In genomic region chr3:134794950-134795775, GRCh38 we compare ENCODE assay signal across 1 cellular context.
TF ChIP-seq lines count a peak whose summit lies in the region.

EPHB1 (plus strand) TSS chr3:134795260.

TF ChIP-seq in HEK293, 187 proteins besides CTCF, POLR2A, EP300 and RAD21 (continued from another document and continues in another):
- TF ChIP-seq, protein P1, sequence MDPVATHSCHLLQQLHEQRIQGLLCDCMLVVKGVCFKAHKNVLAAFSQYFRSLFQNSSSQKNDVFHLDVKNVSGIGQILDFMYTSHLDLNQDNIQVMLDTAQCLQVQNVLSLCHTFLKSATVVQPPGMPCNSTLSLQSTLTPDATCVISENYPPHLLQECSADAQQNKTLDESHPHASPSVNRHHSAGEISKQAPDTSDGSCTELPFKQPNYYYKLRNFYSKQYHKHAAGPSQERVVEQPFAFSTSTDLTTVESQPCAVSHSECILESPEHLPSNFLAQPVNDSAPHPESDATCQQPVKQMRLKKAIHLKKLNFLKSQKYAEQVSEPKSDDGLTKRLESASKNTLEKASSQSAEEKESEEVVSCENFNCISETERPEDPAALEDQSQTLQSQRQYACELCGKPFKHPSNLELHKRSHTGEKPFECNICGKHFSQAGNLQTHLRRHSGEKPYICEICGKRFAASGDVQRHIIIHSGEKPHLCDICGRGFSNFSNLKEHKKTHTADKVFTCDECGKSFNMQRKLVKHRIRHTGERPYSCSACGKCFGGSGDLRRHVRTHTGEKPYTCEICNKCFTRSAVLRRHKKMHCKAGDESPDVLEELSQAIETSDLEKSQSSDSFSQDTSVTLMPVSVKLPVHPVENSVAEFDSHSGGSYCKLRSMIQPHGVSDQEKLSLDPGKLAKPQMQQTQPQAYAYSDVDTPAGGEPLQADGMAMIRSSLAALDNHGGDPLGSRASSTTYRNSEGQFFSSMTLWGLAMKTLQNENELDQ (tag by site-specific recombination; IDR thresholded peaks at IDR 0.05; ENCODE audit: low read depth) = no peak
- TF ChIP-seq ZNF433 (tag by site-specific recombination; IDR thresholded peaks at IDR 0.05; ENCODE audit: low read depth) (no peak), ZSCAN16 (tag by site-specific recombination; IDR thresholded peaks at IDR 0.05) (peak; percentile 59; the same call in 1 of the 2 replicates), KLF16 (tag by site-specific recombination; IDR thresholded peaks at IDR 0.05) (peak; percentile 85), ZSCAN18 (tag by site-specific recombination; IDR thresholded peaks at IDR 0.05) (no peak), SP2 (tag by site-specific recombination; IDR thresholded peaks at IDR 0.05) (peak; percentile 66), ZNF521 (tag by site-specific recombination; IDR thresholded peaks at IDR 0.05) (no peak), ZNF585B (tag by site-specific recombination; IDR thresholded peaks at IDR 0.05) (no peak), PRDM1 (tag by site-specific recombination; IDR thresholded peaks at IDR 0.05) (peak; percentile 92), ZNF366 (tag by site-specific recombination; conservative IDR thresholded peaks at IDR 0.05) (peak; percentile 81), ZFP37 (tag by site-specific recombination; IDR thresholded peaks at IDR 0.05) (peak; percentile 83), ZNF596 (tag by site-specific recombination; IDR thresholded peaks at IDR 0.05) (peak; percentile 85), ZNF302 (tag by site-specific recombination; IDR thresholded peaks at IDR 0.05; ENCODE audit: low read depth) (no peak), HIC1 (tag by site-specific recombination; IDR thresholded peaks at IDR 0.05) (0 out of 2 replicates have a peak, but pooled peaks have one; percentile 14), ZNF707 (tag by site-specific recombination; IDR thresholded peaks at IDR 0.05) (no peak), KLF7 (tag by site-specific recombination; IDR thresholded peaks at IDR 0.05; ENCODE audit: borderline replicate concordance) (peak; percentile 62; the same call in 1 of the 2 replicates), GLI4 (tag by site-specific recombination; IDR thresholded peaks at IDR 0.05) (no peak), ZNF660 (tag by site-specific recombination; IDR thresholded peaks at IDR 0.05) (0 out of 2 replicates have a peak, but pooled peaks have one; percentile 12), ZNF138 (tag by site-specific recombination; IDR thresholded peaks at IDR 0.05; ENCODE audit: borderline replicate concordance) (no peak), ZNF701 (tag by site-specific recombination; IDR thresholded peaks at IDR 0.05) (no peak), ZNF518A (tag by site-specific recombination; conservative IDR thresholded peaks at IDR 0.05; ENCODE audit: low read depth) (no peak), ZNF558 (tag by site-specific recombination; IDR thresholded peaks at IDR 0.05) (no peak), ZNF670 (tag by site-specific recombination; IDR thresholded peaks at IDR 0.05; ENCODE audit: low read depth) (no peak), ZBTB44 (tag by site-specific recombination; IDR thresholded peaks at IDR 0.05) (0 out of 2 replicates have a peak, but pooled peaks have one; percentile 16), OVOL3 (tag by site-specific recombination; IDR thresholded peaks at IDR 0.05) (no peak; the same call in 1 of the 2 replicates), ZBTB8A (tag by site-specific recombination; IDR thresholded peaks at IDR 0.05) (peak; percentile 37), ZNF202 (tag by site-specific recombination; IDR thresholded peaks at IDR 0.05; ENCODE audit: borderline replicate concordance) (no peak), ZIC2 (tag by site-specific recombination; IDR thresholded peaks at IDR 0.05) (peak; percentile 98), ZFHX2 (tag by site-specific recombination; conservative IDR thresholded peaks at IDR 0.05) (peak; percentile 100), ZNF223 (tag by site-specific recombination; IDR thresholded peaks at IDR 0.05) (0 out of 2 replicates have a peak, but pooled peaks have one; percentile 15), ZNF292 (tag by site-specific recombination; IDR thresholded peaks at IDR 0.05; ENCODE audit: borderline replicate concordance, low read depth) (no peak), ATF2 (tag by site-specific recombination; IDR thresholded peaks at IDR 0.05; ENCODE audit: low read depth) (no peak), ZNF10 (tag by site-specific recombination; IDR thresholded peaks at IDR 0.05) (no peak), ZNF394 (tag by site-specific recombination; IDR thresholded peaks at IDR 0.05; ENCODE audit: borderline replicate concordance) (no peak), ZNF121 (tag by site-specific recombination; IDR thresholded peaks at IDR 0.05) (peak; percentile 26; the same call in 1 of the 2 replicates), ZEB2 (tag by site-specific recombination; IDR thresholded peaks at IDR 0.05) (peak; percentile 92), ZNF214 (tag by site-specific recombination; IDR thresholded peaks at IDR 0.05; ENCODE audit: borderline replicate concordance) (no peak), ZNF174 (tag by site-specific recombination; IDR thresholded peaks at IDR 0.05) (no peak), ZNF664 (tag by site-specific recombination; IDR thresholded peaks at IDR 0.05) (0 out of 2 replicates have a peak, but pooled peaks have one; percentile 21), ZBTB1 (tag by site-specific recombination; IDR thresholded peaks at IDR 0.05) (peak; percentile 91; the same call in 1 of the 2 replicates)
- TF ChIP-seq, protein P2, sequence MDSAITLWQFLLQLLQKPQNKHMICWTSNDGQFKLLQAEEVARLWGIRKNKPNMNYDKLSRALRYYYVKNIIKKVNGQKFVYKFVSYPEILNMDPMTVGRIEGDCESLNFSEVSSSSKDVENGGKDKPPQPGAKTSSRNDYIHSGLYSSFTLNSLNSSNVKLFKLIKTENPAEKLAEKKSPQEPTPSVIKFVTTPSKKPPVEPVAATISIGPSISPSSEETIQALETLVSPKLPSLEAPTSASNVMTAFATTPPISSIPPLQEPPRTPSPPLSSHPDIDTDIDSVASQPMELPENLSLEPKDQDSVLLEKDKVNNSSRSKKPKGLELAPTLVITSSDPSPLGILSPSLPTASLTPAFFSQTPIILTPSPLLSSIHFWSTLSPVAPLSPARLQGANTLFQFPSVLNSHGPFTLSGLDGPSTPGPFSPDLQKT (IDR thresholded peaks at IDR 0.05; ENCODE audit: borderline replicate concordance, low read depth, low read length) = no peak
- TF ChIP-seq, protein P3, sequence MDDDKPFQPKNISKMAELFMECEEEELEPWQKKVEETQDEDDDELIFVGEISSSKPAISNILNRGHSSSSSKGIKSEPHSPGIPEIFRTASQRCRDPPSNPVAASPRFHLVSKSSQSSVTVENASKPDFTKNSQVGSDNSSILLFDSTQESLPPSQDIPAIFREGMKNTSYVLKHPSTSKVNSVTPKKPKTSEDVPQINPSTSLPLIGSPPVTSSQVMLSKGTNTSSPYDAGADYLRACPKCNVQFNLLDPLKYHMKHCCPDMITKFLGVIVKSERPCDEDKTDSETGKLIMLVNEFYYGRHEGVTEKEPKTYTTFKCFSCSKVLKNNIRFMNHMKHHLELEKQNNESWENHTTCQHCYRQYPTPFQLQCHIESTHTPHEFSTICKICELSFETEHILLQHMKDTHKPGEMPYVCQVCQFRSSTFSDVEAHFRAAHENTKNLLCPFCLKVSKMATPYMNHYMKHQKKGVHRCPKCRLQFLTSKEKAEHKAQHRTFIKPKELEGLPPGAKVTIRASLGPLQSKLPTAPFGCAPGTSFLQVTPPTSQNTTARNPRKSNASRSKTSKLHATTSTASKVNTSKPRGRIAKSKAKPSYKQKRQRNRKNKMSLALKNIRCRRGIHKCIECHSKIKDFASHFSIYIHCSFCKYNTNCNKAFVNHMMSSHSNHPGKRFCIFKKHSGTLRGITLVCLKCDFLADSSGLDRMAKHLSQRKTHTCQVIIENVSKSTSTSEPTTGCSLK (tag by site-specific recombination; IDR thresholded peaks at IDR 0.05) = no peak
- TF ChIP-seq, protein P4, sequence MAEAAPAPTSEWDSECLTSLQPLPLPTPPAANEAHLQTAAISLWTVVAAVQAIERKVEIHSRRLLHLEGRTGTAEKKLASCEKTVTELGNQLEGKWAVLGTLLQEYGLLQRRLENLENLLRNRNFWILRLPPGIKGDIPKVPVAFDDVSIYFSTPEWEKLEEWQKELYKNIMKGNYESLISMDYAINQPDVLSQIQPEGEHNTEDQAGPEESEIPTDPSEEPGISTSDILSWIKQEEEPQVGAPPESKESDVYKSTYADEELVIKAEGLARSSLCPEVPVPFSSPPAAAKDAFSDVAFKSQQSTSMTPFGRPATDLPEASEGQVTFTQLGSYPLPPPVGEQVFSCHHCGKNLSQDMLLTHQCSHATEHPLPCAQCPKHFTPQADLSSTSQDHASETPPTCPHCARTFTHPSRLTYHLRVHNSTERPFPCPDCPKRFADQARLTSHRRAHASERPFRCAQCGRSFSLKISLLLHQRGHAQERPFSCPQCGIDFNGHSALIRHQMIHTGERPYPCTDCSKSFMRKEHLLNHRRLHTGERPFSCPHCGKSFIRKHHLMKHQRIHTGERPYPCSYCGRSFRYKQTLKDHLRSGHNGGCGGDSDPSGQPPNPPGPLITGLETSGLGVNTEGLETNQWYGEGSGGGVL (tag by site-specific recombination; IDR thresholded peaks at IDR 0.05) = peak; percentile 93
